Comparison of ENCODE assay signal across 27 cellular contexts in genomic region chr5:133721365-133721764, GRCh38.
DNase-seq lines count a peak whose midpoint lies in the region; TF ChIP-seq lines count a peak whose summit lies in the region.
"Had no signal": no experiment of that assay in that cellular context is flagged by ENCODE, and none has a peak within 500 bp of the region (broad histone marks: within the 10 kb centered on the region; RNA-seq: fewer than 3 reads in every experiment).

No MANE protein-coding gene starts in this region.

- H3K9me3 ChIP-seq in HEK293 (ENCODE audit: control insufficient read depth, insufficient read depth, low read depth, low read length): no peaks in the 10 kb centered on the region
- H3K9me3 ChIP-seq: BE2C had no signal

- POLR2A ChIA-PET in HEK293 (lab: Yijun Ruan, JAX): no interaction called here

- no peak for DNase-seq in iPS-NIHi11 (ENCODE audit: low spot score)
- DNase-seq: 8988T; ACHN; AML-193; BE2C; C1 segment of cervical spinal cord; Caco-2; Calu3; CD4-positive, alpha-beta memory T cell; CD4-positive, alpha-beta T cell; CD4-positive, CD25-positive, alpha-beta regulatory T cell; CD8-positive, alpha-beta memory T cell; CD8-positive, alpha-beta T cell; COR-L47; DMS 273 treated with DMSO at 0.1 percent for 48 hours; DMS153; DMS53; DMS79; DMS79 treated with DMSO at 0.1 percent for 48 hours; DND-41; EL had no signal

- CTCF ChIA-PET in HEK293 (lab: Yijun Ruan, JAX): no interaction called here

- no peaks in the 10 kb centered on the region for H3K36me3 ChIP-seq in HEK293 (ENCODE audit: control insufficient read depth in 2 of 2, insufficient read depth in 1 of 2, low read length in 2 of 2)
- H3K36me3 ChIP-seq: BE2C, BLaER1 had no signal

- no peaks in the 10 kb centered on the region for H3K4me1 ChIP-seq in HEK293 (ENCODE audit: control insufficient read depth, insufficient read depth, low read length)
- H3K4me1 ChIP-seq: BE2C, Caco-2 had no signal

- no peak overlapping the region for H3K27ac ChIP-seq in HEK293 (ENCODE audit: extremely low read depth, low read depth, low read length)
- H3K27ac ChIP-seq: 22Rv1; A549; BLaER1; BLaER1 treated with 17β-estradiol and CSF1 and Interleukin-3, amounts not matched to agents 10 nM and 100 nM; C4-2B had no signal

- H3K4me3 ChIP-seq in HEK293 (ENCODE audit: low read depth, low read length): no peak overlapping the region
- H3K4me3 ChIP-seq: A549; BLaER1; BLaER1 treated with 17β-estradiol and CSF1 and Interleukin-3, amounts not matched to agents 10 nM and 100 nM had no signal

- no peak for TF ChIP-seq CTCF in HEK293 (tag by site-specific recombination; IDR thresholded peaks at IDR 0.05)

TF ChIP-seq in HEK293, 187 proteins besides CTCF, POLR2A, EP300 and RAD21:
- TF ChIP-seq ZNF704 (tag by site-specific recombination; IDR thresholded peaks at IDR 0.05) (no peak), ZNF302 (tag by site-specific recombination; IDR thresholded peaks at IDR 0.05; ENCODE audit: low read depth) (no peak), ZNF785 (tag by site-specific recombination; IDR thresholded peaks at IDR 0.05) (no peak), ZBTB49 (tag by site-specific recombination; IDR thresholded peaks at IDR 0.05; ENCODE audit: low read depth) (no peak), ZNF529 (tag by site-specific recombination; IDR thresholded peaks at IDR 0.05; ENCODE audit: insufficient replicate concordance) (no peak), PBX3 (CRISPR knock-in tag; IDR thresholded peaks at IDR 0.05) (no peak), ZNF626 (tag by site-specific recombination; IDR thresholded peaks at IDR 0.05) (0 out of 2 replicates have a peak, but pooled peaks have one; percentile 12), TRIM28 (IDR thresholded peaks at IDR 0.05; ENCODE audit: borderline replicate concordance, low read length) (0 out of 2 replicates have a peak, but pooled peaks have one; percentile 38), SETDB1 (IDR thresholded peaks at IDR 0.05; ENCODE audit: insufficient read length, low read length) (peak; percentile 94), HOXA7 (CRISPR knock-in tag; IDR thresholded peaks at IDR 0.05; ENCODE audit: borderline replicate concordance) (no peak), ZNF433 (tag by site-specific recombination; IDR thresholded peaks at IDR 0.05; ENCODE audit: low read depth) (no peak)
- TF ChIP-seq, protein P1, sequence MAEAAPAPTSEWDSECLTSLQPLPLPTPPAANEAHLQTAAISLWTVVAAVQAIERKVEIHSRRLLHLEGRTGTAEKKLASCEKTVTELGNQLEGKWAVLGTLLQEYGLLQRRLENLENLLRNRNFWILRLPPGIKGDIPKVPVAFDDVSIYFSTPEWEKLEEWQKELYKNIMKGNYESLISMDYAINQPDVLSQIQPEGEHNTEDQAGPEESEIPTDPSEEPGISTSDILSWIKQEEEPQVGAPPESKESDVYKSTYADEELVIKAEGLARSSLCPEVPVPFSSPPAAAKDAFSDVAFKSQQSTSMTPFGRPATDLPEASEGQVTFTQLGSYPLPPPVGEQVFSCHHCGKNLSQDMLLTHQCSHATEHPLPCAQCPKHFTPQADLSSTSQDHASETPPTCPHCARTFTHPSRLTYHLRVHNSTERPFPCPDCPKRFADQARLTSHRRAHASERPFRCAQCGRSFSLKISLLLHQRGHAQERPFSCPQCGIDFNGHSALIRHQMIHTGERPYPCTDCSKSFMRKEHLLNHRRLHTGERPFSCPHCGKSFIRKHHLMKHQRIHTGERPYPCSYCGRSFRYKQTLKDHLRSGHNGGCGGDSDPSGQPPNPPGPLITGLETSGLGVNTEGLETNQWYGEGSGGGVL (tag by site-specific recombination; IDR thresholded peaks at IDR 0.05): no peak
